ENCODE assay signal across 1 cellular context in the genomic region with DNA sequence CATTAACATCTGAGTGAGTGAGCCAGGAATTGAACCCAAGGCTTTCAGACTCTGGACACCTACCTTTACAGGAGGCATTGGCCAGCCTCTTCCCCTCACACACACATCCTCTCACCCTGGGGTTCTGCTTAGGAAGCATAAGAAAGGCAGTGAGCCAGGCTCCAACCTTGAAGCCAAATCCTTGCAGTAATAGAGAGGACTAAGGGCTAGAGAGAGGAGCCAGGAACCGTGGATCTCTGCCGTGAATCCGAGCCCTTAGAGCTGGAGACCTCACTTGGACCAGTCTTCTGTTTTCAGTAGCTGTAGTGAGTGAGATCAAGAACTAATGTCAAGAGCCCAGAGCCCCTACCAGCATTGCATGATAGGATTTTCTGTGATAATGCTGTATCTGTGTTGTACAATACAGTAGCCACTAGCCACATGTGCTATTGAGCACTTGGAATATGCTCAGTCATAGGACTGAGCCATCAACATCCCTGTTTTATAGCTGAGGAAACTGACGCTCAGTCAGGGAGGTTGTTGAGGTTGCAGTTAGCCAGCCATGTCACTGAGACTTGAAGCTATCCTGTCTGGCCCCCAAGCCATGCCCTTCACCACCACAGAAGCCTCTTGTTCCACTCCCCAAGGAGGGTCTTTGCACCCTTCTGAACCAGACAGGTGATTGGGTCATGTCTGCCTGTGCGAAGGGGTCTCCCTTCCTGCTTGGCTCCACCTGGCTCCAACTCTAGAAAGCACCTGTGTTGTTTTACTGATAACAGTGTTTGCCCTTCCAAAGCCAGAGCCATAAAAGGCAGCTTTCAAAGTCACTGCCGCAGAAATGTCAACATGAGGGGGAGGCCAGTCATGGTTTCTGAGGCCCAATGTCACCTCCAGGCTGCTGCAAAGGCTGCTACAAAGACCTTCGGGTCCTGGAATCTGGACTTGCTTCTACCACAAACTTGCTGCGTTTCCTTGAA.
TF ChIP-seq lines count a peak whose summit lies in the region.

No MANE protein-coding gene starts in this region.

TF ChIP-seq in HepG2, 621 proteins besides CTCF, POLR2A, EP300 and RAD21 (continued from another document and continues in another):
- TF ChIP-seq, protein P1, sequence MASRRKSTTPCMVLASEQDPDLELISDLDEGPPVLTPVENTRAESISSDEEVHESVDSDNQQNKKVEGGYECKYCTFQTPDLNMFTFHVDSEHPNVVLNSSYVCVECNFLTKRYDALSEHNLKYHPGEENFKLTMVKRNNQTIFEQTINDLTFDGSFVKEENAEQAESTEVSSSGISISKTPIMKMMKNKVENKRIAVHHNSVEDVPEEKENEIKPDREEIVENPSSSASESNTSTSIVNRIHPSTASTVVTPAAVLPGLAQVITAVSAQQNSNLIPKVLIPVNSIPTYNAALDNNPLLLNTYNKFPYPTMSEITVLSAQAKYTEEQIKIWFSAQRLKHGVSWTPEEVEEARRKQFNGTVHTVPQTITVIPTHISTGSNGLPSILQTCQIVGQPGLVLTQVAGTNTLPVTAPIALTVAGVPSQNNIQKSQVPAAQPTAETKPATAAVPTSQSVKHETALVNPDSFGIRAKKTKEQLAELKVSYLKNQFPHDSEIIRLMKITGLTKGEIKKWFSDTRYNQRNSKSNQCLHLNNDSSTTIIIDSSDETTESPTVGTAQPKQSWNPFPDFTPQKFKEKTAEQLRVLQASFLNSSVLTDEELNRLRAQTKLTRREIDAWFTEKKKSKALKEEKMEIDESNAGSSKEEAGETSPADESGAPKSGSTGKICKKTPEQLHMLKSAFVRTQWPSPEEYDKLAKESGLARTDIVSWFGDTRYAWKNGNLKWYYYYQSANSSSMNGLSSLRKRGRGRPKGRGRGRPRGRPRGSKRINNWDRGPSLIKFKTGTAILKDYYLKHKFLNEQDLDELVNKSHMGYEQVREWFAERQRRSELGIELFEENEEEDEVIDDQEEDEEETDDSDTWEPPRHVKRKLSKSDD (CRISPR knock-in tag; IDR thresholded peaks at IDR 0.05; ENCODE audit: low read depth), result peak; percentile 82
- TF ChIP-seq KAT7 (CRISPR knock-in tag; IDR thresholded peaks at IDR 0.05; ENCODE audit: borderline replicate concordance) (peak; percentile 85; the same call in 1 of the 2 replicates), ZNF33A (CRISPR knock-in tag; IDR thresholded peaks at IDR 0.05; ENCODE audit: borderline replicate concordance) (no peak), ZNF136 (CRISPR knock-in tag; IDR thresholded peaks at IDR 0.05; ENCODE audit: low read depth) (no peak), NCOR1 (IDR thresholded peaks at IDR 0.05; ENCODE audit: borderline replicate concordance, low read length) (peak; percentile 99), MED8 (CRISPR knock-in tag; IDR thresholded peaks at IDR 0.05; ENCODE audit: insufficient replicate concordance) (peak; percentile 98), ZNF282 (IDR thresholded peaks at IDR 0.05; ENCODE audit: partially characterized antibody) (no peak), PHF8 (CRISPR knock-in tag; IDR thresholded peaks at IDR 0.05) (peak; percentile 60), MTF2 (CRISPR knock-in tag; IDR thresholded peaks at IDR 0.05; ENCODE audit: borderline replicate concordance) (no peak), ZNF354B (CRISPR knock-in tag; IDR thresholded peaks at IDR 0.05) (peak; percentile 91; the same call in 1 of the 2 replicates), FOXM1 (CRISPR knock-in tag; IDR thresholded peaks at IDR 0.05) (no peak), NFYC (CRISPR knock-in tag; IDR thresholded peaks at IDR 0.05) (peak; percentile 55), POLR2G (IDR thresholded peaks at IDR 0.05; ENCODE audit: low read depth, low read length) (no peak), ZNF367 (CRISPR knock-in tag; IDR thresholded peaks at IDR 0.05; ENCODE audit: borderline replicate concordance) (no peak), SALL2 (CRISPR knock-in tag; IDR thresholded peaks at IDR 0.05) (no peak; the same call in 1 of the 2 replicates), CCDC6 (CRISPR knock-in tag; IDR thresholded peaks at IDR 0.05) (peak; percentile 83; the same call in 1 of the 2 replicates), THAP11 (CRISPR knock-in tag; IDR thresholded peaks at IDR 0.05) (peak; percentile 83), HNF4A (CRISPR knock-in tag; IDR thresholded peaks at IDR 0.05) (peak; percentile 98), HDAC1 (CRISPR knock-in tag; IDR thresholded peaks at IDR 0.05) (peak; percentile 99), PHB2 (IDR thresholded peaks at IDR 0.05; ENCODE audit: partially characterized antibody) (no peak), ZNF720 (CRISPR knock-in tag; IDR thresholded peaks at IDR 0.05) (no peak), SAFB2 (CRISPR knock-in tag; IDR thresholded peaks at IDR 0.05; ENCODE audit: borderline replicate concordance, low read depth) (peak; percentile 55; the same call in 1 of the 2 replicates), REPIN1 (CRISPR knock-in tag; IDR thresholded peaks at IDR 0.05; ENCODE audit: borderline replicate concordance, low read depth) (peak; percentile 94), IRX3 (CRISPR knock-in tag; IDR thresholded peaks at IDR 0.05; ENCODE audit: borderline replicate concordance, low read depth) (peak; percentile 34; the same call in 1 of the 2 replicates), ETV6 (CRISPR knock-in tag; conservative IDR thresholded peaks at IDR 0.05) (peak; percentile 76), ZNF160 (CRISPR knock-in tag; IDR thresholded peaks at IDR 0.05) (0 out of 2 replicates have a peak, but pooled peaks have one; percentile 67), ZNF274 (CRISPR knock-in tag; IDR thresholded peaks at IDR 0.05) (peak; percentile 51; the same call in 1 of the 2 replicates), DMAP1 (CRISPR knock-in tag; IDR thresholded peaks at IDR 0.05) (peak; percentile 81), FOXJ3 (CRISPR knock-in tag; IDR thresholded peaks at IDR 0.05; ENCODE audit: borderline replicate concordance) (peak; percentile 97), ASH2L (IDR thresholded peaks at IDR 0.05; ENCODE audit: insufficient read length, low read depth, low read length) (peak; percentile 83), TRIM24 (CRISPR knock-in tag; IDR thresholded peaks at IDR 0.05) (peak; percentile 94)
- TF ChIP-seq, protein P2, sequence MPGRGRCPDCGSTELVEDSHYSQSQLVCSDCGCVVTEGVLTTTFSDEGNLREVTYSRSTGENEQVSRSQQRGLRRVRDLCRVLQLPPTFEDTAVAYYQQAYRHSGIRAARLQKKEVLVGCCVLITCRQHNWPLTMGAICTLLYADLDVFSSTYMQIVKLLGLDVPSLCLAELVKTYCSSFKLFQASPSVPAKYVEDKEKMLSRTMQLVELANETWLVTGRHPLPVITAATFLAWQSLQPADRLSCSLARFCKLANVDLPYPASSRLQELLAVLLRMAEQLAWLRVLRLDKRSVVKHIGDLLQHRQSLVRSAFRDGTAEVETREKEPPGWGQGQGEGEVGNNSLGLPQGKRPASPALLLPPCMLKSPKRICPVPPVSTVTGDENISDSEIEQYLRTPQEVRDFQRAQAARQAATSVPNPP (CRISPR knock-in tag; IDR thresholded peaks at IDR 0.05), result peak; percentile 69; the same call in 1 of the 2 replicates
- TF ChIP-seq, protein P3, sequence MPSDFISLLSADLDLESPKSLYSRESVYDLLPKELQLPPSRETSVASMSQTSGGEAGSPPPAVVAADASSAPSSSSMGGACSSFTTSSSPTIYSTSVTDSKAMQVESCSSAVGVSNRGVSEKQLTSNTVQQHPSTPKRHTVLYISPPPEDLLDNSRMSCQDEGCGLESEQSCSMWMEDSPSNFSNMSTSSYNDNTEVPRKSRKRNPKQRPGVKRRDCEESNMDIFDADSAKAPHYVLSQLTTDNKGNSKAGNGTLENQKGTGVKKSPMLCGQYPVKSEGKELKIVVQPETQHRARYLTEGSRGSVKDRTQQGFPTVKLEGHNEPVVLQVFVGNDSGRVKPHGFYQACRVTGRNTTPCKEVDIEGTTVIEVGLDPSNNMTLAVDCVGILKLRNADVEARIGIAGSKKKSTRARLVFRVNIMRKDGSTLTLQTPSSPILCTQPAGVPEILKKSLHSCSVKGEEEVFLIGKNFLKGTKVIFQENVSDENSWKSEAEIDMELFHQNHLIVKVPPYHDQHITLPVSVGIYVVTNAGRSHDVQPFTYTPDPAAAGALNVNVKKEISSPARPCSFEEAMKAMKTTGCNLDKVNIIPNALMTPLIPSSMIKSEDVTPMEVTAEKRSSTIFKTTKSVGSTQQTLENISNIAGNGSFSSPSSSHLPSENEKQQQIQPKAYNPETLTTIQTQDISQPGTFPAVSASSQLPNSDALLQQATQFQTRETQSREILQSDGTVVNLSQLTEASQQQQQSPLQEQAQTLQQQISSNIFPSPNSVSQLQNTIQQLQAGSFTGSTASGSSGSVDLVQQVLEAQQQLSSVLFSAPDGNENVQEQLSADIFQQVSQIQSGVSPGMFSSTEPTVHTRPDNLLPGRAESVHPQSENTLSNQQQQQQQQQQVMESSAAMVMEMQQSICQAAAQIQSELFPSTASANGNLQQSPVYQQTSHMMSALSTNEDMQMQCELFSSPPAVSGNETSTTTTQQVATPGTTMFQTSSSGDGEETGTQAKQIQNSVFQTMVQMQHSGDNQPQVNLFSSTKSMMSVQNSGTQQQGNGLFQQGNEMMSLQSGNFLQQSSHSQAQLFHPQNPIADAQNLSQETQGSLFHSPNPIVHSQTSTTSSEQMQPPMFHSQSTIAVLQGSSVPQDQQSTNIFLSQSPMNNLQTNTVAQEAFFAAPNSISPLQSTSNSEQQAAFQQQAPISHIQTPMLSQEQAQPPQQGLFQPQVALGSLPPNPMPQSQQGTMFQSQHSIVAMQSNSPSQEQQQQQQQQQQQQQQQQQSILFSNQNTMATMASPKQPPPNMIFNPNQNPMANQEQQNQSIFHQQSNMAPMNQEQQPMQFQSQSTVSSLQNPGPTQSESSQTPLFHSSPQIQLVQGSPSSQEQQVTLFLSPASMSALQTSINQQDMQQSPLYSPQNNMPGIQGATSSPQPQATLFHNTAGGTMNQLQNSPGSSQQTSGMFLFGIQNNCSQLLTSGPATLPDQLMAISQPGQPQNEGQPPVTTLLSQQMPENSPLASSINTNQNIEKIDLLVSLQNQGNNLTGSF (CRISPR knock-in tag; IDR thresholded peaks at IDR 0.05), result no peak
- TF ChIP-seq, protein P4, sequence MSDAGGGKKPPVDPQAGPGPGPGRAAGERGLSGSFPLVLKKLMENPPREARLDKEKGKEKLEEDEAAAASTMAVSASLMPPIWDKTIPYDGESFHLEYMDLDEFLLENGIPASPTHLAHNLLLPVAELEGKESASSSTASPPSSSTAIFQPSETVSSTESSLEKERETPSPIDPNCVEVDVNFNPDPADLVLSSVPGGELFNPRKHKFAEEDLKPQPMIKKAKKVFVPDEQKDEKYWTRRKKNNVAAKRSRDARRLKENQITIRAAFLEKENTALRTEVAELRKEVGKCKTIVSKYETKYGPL (CRISPR knock-in tag; IDR thresholded peaks at IDR 0.05), result no peak
- TF ChIP-seq, protein P5, sequence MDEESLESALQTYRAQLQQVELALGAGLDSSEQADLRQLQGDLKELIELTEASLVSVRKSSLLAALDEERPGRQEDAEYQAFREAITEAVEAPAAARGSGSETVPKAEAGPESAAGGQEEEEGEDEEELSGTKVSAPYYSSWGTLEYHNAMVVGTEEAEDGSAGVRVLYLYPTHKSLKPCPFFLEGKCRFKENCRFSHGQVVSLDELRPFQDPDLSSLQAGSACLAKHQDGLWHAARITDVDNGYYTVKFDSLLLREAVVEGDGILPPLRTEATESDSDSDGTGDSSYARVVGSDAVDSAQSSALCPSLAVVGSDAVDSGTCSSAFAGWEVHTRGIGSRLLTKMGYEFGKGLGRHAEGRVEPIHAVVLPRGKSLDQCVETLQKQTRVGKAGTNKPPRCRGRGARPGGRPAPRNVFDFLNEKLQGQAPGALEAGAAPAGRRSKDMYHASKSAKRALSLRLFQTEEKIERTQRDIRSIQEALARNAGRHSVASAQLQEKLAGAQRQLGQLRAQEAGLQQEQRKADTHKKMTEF (CRISPR knock-in tag; IDR thresholded peaks at IDR 0.05), result peak; percentile 99
- TF ChIP-seq, protein P6, sequence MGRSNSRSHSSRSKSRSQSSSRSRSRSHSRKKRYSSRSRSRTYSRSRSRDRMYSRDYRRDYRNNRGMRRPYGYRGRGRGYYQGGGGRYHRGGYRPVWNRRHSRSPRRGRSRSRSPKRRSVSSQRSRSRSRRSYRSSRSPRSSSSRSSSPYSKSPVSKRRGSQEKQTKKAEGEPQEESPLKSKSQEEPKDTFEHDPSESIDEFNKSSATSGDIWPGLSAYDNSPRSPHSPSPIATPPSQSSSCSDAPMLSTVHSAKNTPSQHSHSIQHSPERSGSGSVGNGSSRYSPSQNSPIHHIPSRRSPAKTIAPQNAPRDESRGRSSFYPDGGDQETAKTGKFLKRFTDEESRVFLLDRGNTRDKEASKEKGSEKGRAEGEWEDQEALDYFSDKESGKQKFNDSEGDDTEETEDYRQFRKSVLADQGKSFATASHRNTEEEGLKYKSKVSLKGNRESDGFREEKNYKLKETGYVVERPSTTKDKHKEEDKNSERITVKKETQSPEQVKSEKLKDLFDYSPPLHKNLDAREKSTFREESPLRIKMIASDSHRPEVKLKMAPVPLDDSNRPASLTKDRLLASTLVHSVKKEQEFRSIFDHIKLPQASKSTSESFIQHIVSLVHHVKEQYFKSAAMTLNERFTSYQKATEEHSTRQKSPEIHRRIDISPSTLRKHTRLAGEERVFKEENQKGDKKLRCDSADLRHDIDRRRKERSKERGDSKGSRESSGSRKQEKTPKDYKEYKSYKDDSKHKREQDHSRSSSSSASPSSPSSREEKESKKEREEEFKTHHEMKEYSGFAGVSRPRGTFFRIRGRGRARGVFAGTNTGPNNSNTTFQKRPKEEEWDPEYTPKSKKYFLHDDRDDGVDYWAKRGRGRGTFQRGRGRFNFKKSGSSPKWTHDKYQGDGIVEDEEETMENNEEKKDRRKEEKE (IDR thresholded peaks at IDR 0.05), result no peak
- TF ChIP-seq, protein P7, sequence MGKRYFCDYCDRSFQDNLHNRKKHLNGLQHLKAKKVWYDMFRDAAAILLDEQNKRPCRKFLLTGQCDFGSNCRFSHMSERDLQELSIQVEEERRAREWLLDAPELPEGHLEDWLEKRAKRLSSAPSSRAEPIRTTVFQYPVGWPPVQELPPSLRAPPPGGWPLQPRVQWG (CRISPR knock-in tag; IDR thresholded peaks at IDR 0.05; ENCODE audit: borderline replicate concordance, low read depth), result peak; percentile 77; the same call in 1 of the 2 replicates
- TF ChIP-seq, protein P8, sequence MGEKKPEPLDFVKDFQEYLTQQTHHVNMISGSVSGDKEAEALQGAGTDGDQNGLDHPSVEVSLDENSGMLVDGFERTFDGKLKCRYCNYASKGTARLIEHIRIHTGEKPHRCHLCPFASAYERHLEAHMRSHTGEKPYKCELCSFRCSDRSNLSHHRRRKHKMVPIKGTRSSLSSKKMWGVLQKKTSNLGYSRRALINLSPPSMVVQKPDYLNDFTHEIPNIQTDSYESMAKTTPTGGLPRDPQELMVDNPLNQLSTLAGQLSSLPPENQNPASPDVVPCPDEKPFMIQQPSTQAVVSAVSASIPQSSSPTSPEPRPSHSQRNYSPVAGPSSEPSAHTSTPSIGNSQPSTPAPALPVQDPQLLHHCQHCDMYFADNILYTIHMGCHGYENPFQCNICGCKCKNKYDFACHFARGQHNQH (CRISPR knock-in tag; IDR thresholded peaks at IDR 0.05), result peak; percentile 96
- TF ChIP-seq, protein P9, sequence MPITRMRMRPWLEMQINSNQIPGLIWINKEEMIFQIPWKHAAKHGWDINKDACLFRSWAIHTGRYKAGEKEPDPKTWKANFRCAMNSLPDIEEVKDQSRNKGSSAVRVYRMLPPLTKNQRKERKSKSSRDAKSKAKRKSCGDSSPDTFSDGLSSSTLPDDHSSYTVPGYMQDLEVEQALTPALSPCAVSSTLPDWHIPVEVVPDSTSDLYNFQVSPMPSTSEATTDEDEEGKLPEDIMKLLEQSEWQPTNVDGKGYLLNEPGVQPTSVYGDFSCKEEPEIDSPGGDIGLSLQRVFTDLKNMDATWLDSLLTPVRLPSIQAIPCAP (CRISPR knock-in tag; IDR thresholded peaks at IDR 0.05; ENCODE audit: low read depth), result no peak
